7 cellular contexts compared by ENCODE assay signal in genomic region chr11:86244063-86244521, GRCh38. TPM values are rescaled to one million over a fixed set of nuclear protein-coding genes. Genes with fewer than 3 reads are reported as not detected.
DNase-seq lines count a peak whose midpoint lies in the region; ATAC-seq, FAIRE-seq and TF ChIP-seq lines count a peak whose summit lies in the region.

No MANE protein-coding gene starts in this region.

- TF ChIP-seq CTCF in lower leg skin (IDR thresholded peaks at IDR 0.05), result no peak

- 2 to 3% methylated on average over 18 of the region's 18 CpGs for WGBS in lower leg skin, 2 donors

- peak; percentile 88 for DNase-seq in HPDE6-E6E7 (ENCODE audit: extremely low spot score)
- DNase-seq in activated CD4-positive, CD25-positive, alpha-beta regulatory T cell treated with anti-CD3 and anti-CD28 coated beads, Interleukin-2, amount 50 U/mL, for 16 hours (ENCODE audit: low read depth, low spot score), result peak; percentile 80
- DNase-seq in dermis blood vessel endothelial cell, result peak; percentile 93
- DNase-seq in lower leg skin (ENCODE audit: low spot score in 2 of 2), result peak; percentile 86 to 97
- DNase-seq in stimulated activated CD4-positive, alpha-beta T cell treated with anti-CD3 and anti-CD28 coated beads, TNF-alpha, amount 100 ng/mL, for 24 hours (ENCODE audit: low read depth in 3 of 3), result peak; percentile 80 to 87 (median 84)

- peak; percentile 64 for ATAC-seq in GM21381 (IDR thresholded peaks at IDR 0.05; ENCODE audit: unreplicated experiment)

- peak; percentile 82 for FAIRE-seq in G401.6 (lab: Jason Lieb, UNC)

- TF ChIP-seq POLR2A in lower leg skin (IDR thresholded peaks at IDR 0.05), result no peak

- intact Hi-C loops in lower leg skin (cut with DNase I; ENCODE audit: low total_unique reads), result no loop called here

- H3K4me3 ChIP-seq in lower leg skin (ENCODE audit: low read depth, poor library complexity, severe bottlenecking), result peak overlapping the region; percentile 95

RNA-seq across cellular contexts. Expression of gene EED, which starts 0.5 kb away (rescaled TPM):
- total RNA-seq in dermis blood vessel endothelial cell, result 17.6 and 21.4 TPM in 2 replicates
- 10 to 100 TPM; 13.7 to 18.8 (median 16.2) TPM for total RNA-seq in lower leg skin

RNA-seq across cellular contexts. Expression of gene HIKESHI, which starts 57.9 kb away (rescaled TPM):
- total RNA-seq in dermis blood vessel endothelial cell (62.1 and 65.9 TPM in 2 replicates), lower leg skin (10 to 100 TPM; 14.7 to 33.2 (median 28.2) TPM)

Comparison
In these comparisons a context has a peak if more than half of its experiments do, and no peak if none do; other contexts are left out.
1. Peak in every context shown above with its lines: DNase-seq, ATAC-seq and H3K4me3 ChIP-seq.